ENCODE assay signal across 8 cellular contexts in genomic region chrX:14872851-14873675, GRCh38.
DNase-seq lines count a peak whose midpoint lies in the region; ATAC-seq lines count a peak whose summit lies in the region.

FANCB (minus strand) TSS chrX:14873069; CDS start chrX:14865510, 7,559 bp downstream.
MOSPD2 (plus strand) TSS chrX:14873421; CDS start chrX:14873529, 108 bp downstream.

- peak; percentile 94 for DNase-seq in AG20443 (ENCODE audit: low spot score)
- DNase-seq in NCI-H446 (lab: John Stamatoyannopoulos, UW): peak; percentile 82 to 96
- DNase-seq in activated CD4-positive, CD25-positive, alpha-beta regulatory T cell treated with anti-CD3 and anti-CD28 coated beads, Interleukin-2, amount 50 U/mL, for 16 hours (ENCODE audit: low read depth, low spot score): peak; percentile 88
- peak; percentile 94 for DNase-seq in cerebellar cortex (ENCODE audit: low spot score)
- peak; percentile 94 for DNase-seq in iris pigment epithelial cell (ENCODE audit: low read depth)
- peak; percentile 85 to 86 for DNase-seq in stimulated activated CD4-positive, alpha-beta T cell treated with anti-CD3 and anti-CD28 coated beads, Interleukin-12 subunit alpha, Interleukin-12 subunit beta, amount 100 ng/mL, for 24 hours (ENCODE audit: low read depth in 2 of 2)

- ATAC-seq in GM19043 (IDR thresholded peaks at IDR 0.05; ENCODE audit: low read depth, unreplicated experiment): peak; percentile 96
- ATAC-seq in HG03354 (IDR thresholded peaks at IDR 0.05; ENCODE audit: poor library complexity, severe bottlenecking, unreplicated experiment): peak; percentile 95

Comparison
In these comparisons a context has a peak if more than half of its experiments do, and no peak if none do; other contexts are left out.
1. Peak in every context shown above with its lines: DNase-seq and ATAC-seq.